ENCODE assay signal across 21 cellular contexts in the genomic region with DNA sequence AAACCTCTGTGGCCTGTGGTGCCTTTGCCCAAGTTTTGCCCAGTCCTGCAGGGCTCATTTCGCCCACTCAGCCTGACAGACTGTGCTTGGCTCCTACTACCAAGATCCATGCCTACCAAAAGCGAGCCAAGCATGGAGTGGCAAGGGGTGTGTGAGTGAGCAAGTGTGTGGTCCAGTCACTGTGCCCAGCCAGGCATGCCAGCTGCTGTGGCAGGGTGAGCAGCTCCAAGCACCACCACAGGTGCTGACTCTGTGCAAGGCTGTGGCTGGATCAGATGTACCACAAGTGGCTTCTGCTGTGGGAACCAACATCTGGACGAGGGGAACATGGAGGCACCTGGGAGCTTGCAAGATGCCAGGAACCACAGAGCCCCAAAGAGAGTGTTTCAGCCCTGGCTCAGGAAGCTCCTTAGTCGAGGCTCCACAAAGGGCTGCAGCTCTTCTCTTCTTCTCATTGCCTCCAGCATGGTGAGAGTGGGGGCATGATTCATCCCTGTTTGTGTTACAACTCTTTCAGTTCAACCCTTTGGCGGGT.
DNase-seq lines count a peak whose midpoint lies in the region; ATAC-seq, FAIRE-seq and TF ChIP-seq lines count a peak whose summit lies in the region.
"Had no signal": no experiment of that assay in that cellular context is flagged by ENCODE, and none has a peak within 500 bp of the region (broad histone marks: within the 10 kb centered on the region; RNA-seq: fewer than 3 reads in every experiment).

No MANE protein-coding gene starts in this region.

- H3K23ac ChIP-seq in trophoblast cell (ENCODE audit: low read length): no peak overlapping the region

- FAIRE-seq in GM12878 (lab: Jason Lieb, UNC): no peak
- FAIRE-seq: GM12892, GM18507 had no signal

- CTCF ChIA-PET in GM12878 (lab: Yijun Ruan, JAX): no interaction called here

- H3K9ac ChIP-seq in GM12878 (ENCODE audit: control insufficient read depth, insufficient read depth, low read length) (no peak overlapping the region), trophoblast cell (ENCODE audit: low read length) (no peak overlapping the region)
- H3K9ac ChIP-seq: BLaER1 treated with 17β-estradiol and CSF1 and Interleukin-3, amounts not matched to agents 10 nM and 100 nM had no signal

- 0% methylated on average over 5 of the region's 5 CpGs for WGBS in GM12878 (ENCODE audit: insufficient coverage, insufficient replicate concordance, low lambda C conversion rate, missing lambda C conversion rate)
- WGBS in spleen, 5 donors: 74 to 84% (median 76%) methylated on average over 4 to 5 of the region's 5 CpGs
- WGBS in trophoblast cell (ENCODE audit: extremely low coverage, insufficient coverage, insufficient read length): no CpG with 5 or more reads among the region's 5 CpGs

- TF ChIP-seq CTCF in GM12878 (IDR thresholded peaks at IDR 0.05 in 2 of 3, conservative IDR thresholded peaks at IDR 0.05 in 1 of 3; ENCODE audit: control insufficient read depth in 2 of 3, extremely low read depth in 1 of 3, insufficient read depth in 1 of 3, low read depth in 3 of 3, low read length in 3 of 3) (no peak), spleen (IDR thresholded peaks at IDR 0.05 in 8 of 11, conservative IDR thresholded peaks at IDR 0.05 in 3 of 11) (no peak)

- DNase-seq in DMS53 (lab: John Stamatoyannopoulos, UW): peak; percentile 0
- DNase-seq in DMS53 treated with DMSO at 0.1 percent for 48 hours (lab: John Stamatoyannopoulos, UW; ENCODE audit: unreplicated experiment): no peak
- no peak for DNase-seq in GM12878 (ENCODE audit: low read depth, low spot score)
- peak; percentile 42 for DNase-seq in kidney tubule cell (ENCODE audit: low spot score)
- DNase-seq in spleen: peak; percentile 44
- no peak for DNase-seq in trophoblast cell
- DNase-seq in GM19238 (ENCODE audit: insufficient read length, low spot score): no peak
- DNase-seq in stimulated activated naive CD8-positive, alpha-beta T cell treated with anti-CD3 and anti-CD28 coated beads, Interleukin-15, Interleukin-2, amounts not matched to agents 100 U/mL and 50 U/mL, for 24 hours: no peak
- DNase-seq: Caco-2, DMS 273 treated with DMSO at 0.1 percent for 48 hours, H7, NCI-H1092, NCI-H1436, NCI-H1930, NCI-H226, PC-3, SHP77 had no signal

- H4K20me1 ChIP-seq in GM12878 (ENCODE audit: control insufficient read depth, insufficient read depth): no peaks in the 10 kb centered on the region
- H4K20me1 ChIP-seq: BLaER1 treated with 17β-estradiol and CSF1 and Interleukin-3, amounts not matched to agents 10 nM and 100 nM had no signal

- H2BK120ac ChIP-seq in trophoblast cell (ENCODE audit: insufficient read depth, low read length, poor library complexity): no peak overlapping the region

- H3K4me3 ChIP-seq in GM12878 (no peak overlapping the region), spleen (no peak overlapping the region), trophoblast cell (ENCODE audit: low read depth, low read length) (no peak overlapping the region)
- H3K4me3 ChIP-seq: BLaER1 treated with 17β-estradiol and CSF1 and Interleukin-3, amounts not matched to agents 10 nM and 100 nM had no signal

- no peak overlapping the region for H4K91ac ChIP-seq in trophoblast cell (ENCODE audit: low read depth, low read length)

- no peaks in the 10 kb centered on the region for H3K4me1 ChIP-seq in GM12878 (ENCODE audit: control insufficient read depth, insufficient read depth, low read length)
- no peaks in the 10 kb centered on the region for H3K4me1 ChIP-seq in spleen
- no peaks in the 10 kb centered on the region for H3K4me1 ChIP-seq in trophoblast cell (ENCODE audit: control insufficient read depth in 1 of 2, insufficient read depth in 2 of 2, low read length in 2 of 2)
- H3K4me1 ChIP-seq: Caco-2 had no signal

- H3K9me3 ChIP-seq in GM12878 (replicated peaks; ENCODE audit: control insufficient read depth, insufficient read depth, low read length): no peaks in the 10 kb centered on the region
- H3K9me3 ChIP-seq in spleen: peaks cover 0 to 32% (median 0%) of the 10 kb centered on the region in 8 donors
- H3K9me3 ChIP-seq in trophoblast cell (ENCODE audit: insufficient read depth, low read depth, low read length): no peaks in the 10 kb centered on the region
- H3K9me3 ChIP-seq: Caco-2 had no signal

- TF ChIP-seq EP300 in GM12878 (IDR thresholded peaks at IDR 0.05; ENCODE audit: borderline replicate concordance in 1 of 2, control insufficient read depth in 1 of 2, low read depth in 2 of 2, low read length in 2 of 2): no peak

- H3K27ac ChIP-seq in GM12878 (ENCODE audit: control insufficient read depth, insufficient read depth) (no peak overlapping the region), spleen (no peak overlapping the region), trophoblast cell (ENCODE audit: low read depth, low read length) (no peak overlapping the region)
- H3K27ac ChIP-seq: 22Rv1; BLaER1 treated with 17β-estradiol and CSF1 and Interleukin-3, amounts not matched to agents 10 nM and 100 nM had no signal

- no peaks in the 10 kb centered on the region for H3K79me1 ChIP-seq in trophoblast cell (ENCODE audit: low read length)

- H3K14ac ChIP-seq in trophoblast cell (ENCODE audit: low read length): no peak overlapping the region

- H2AK5ac ChIP-seq in trophoblast cell (ENCODE audit: low read length): no peak overlapping the region

- no TSS peak for BruUV-seq in GM12878 (replicated peaks; lab: Mats Ljungman, UMichigan)

- RAD21 ChIA-PET in GM12878 (lab: Charles Lee; ENCODE audit: unreplicated experiment): no interaction called here

- in situ Hi-C loops in GM12878 (cut with MboI): no loop called here

- intact Hi-C loops in GM12878 (cut with micrococcal nuclease; ENCODE audit: unreplicated experiment): no loop called here
- intact Hi-C loops in spleen (cut with DNase I; ENCODE audit: low total_unique reads): no loop called here

- TF ChIP-seq RAD21 in GM12878 (IDR thresholded peaks at IDR 0.05; ENCODE audit: insufficient read depth, low read depth, low read length): no peak

- H3K36me3 ChIP-seq in GM12878 (ENCODE audit: control insufficient read depth in 2 of 2, insufficient read depth in 2 of 2, low read length in 1 of 2) (no peaks in the 10 kb centered on the region), spleen (no peaks in the 10 kb centered on the region), trophoblast cell (ENCODE audit: control insufficient read depth in 1 of 2, insufficient read depth in 2 of 2, low read length in 2 of 2) (no peaks in the 10 kb centered on the region)
- H3K36me3 ChIP-seq: BLaER1 treated with 17β-estradiol and CSF1 and Interleukin-3, amounts not matched to agents 10 nM and 100 nM had no signal

- SMC1A ChIA-PET in GM12878 (lab: Charles Lee; ENCODE audit: uncharacterized antibody, unreplicated experiment): no interaction called here

- no peak overlapping the region for H3K4ac ChIP-seq in trophoblast cell (ENCODE audit: low read depth, low read length)

- H2BK12ac ChIP-seq in trophoblast cell (ENCODE audit: low read length): no peak overlapping the region

- no peak for TF ChIP-seq POLR2A in GM12878 (IDR thresholded peaks at IDR 0.05; ENCODE audit: low read depth, low read length)
- TF ChIP-seq POLR2A in spleen (IDR thresholded peaks at IDR 0.05): no peak

- no peak overlapping the region for H3K18ac ChIP-seq in trophoblast cell (ENCODE audit: low read length)

- POLR2A ChIA-PET in GM12878 (lab: Charles Lee): no interaction called here

- H3K27me3 ChIP-seq in GM12878 (replicated peaks in 1 of 2; ENCODE audit: control insufficient read depth in 2 of 2, insufficient read depth in 2 of 2, low read length in 1 of 2) (no peaks in the 10 kb centered on the region), spleen (replicated peaks in 1 of 7) (no peaks in the 10 kb centered on the region), trophoblast cell (ENCODE audit: insufficient read depth, low read length) (no peaks in the 10 kb centered on the region)
- H3K27me3 ChIP-seq: BLaER1 treated with 17β-estradiol and CSF1 and Interleukin-3, amounts not matched to agents 10 nM and 100 nM had no signal

- H4K8ac ChIP-seq in trophoblast cell (ENCODE audit: low read depth, low read length): no peak overlapping the region

- peak; percentile 30 for ATAC-seq in GM12878
- ATAC-seq in stimulated activated naive CD8-positive, alpha-beta T cell treated with anti-CD3 and anti-CD28 coated beads, Interleukin-15, Interleukin-2, amounts not matched to agents 100 U/mL and 50 U/mL, for 24 hours: no peak
- ATAC-seq: PC-3 had no signal

- H2BK5ac ChIP-seq in trophoblast cell (ENCODE audit: low read depth, low read length, poor library complexity): no peak overlapping the region

- no peak overlapping the region for H4K12ac ChIP-seq in trophoblast cell (ENCODE audit: low read depth, low read length)

- H2AFZ ChIP-seq in GM12878 (ENCODE audit: control insufficient read depth, low read depth, low read length) (no peak overlapping the region), trophoblast cell (ENCODE audit: insufficient read depth, low read length, poor library complexity) (no peak overlapping the region)

- H3K4me2 ChIP-seq in GM12878 (ENCODE audit: control insufficient read depth, insufficient read depth): no peak overlapping the region
- H3K4me2 ChIP-seq in trophoblast cell (ENCODE audit: low read length): no peak overlapping the region
- H3K4me2 ChIP-seq: BLaER1 treated with 17β-estradiol and CSF1 and Interleukin-3, amounts not matched to agents 10 nM and 100 nM had no signal

- H3K79me2 ChIP-seq in GM12878 (ENCODE audit: control insufficient read depth, insufficient read depth, low read length) (no peaks in the 10 kb centered on the region), trophoblast cell (ENCODE audit: control insufficient read depth, insufficient read depth, low read length, poor library complexity) (no peaks in the 10 kb centered on the region)

TF ChIP-seq in GM12878, 131 proteins besides CTCF, POLR2A, EP300 and RAD21 (continues in another document):
- TF ChIP-seq RB1 (IDR thresholded peaks at IDR 0.05; ENCODE audit: borderline replicate concordance): no peak
- no peak for TF ChIP-seq TBL1XR1 (IDR thresholded peaks at IDR 0.05; ENCODE audit: low read depth, low read length)
- TF ChIP-seq ZNF217 (IDR thresholded peaks at IDR 0.05): no peak
- TF ChIP-seq, protein P1, sequence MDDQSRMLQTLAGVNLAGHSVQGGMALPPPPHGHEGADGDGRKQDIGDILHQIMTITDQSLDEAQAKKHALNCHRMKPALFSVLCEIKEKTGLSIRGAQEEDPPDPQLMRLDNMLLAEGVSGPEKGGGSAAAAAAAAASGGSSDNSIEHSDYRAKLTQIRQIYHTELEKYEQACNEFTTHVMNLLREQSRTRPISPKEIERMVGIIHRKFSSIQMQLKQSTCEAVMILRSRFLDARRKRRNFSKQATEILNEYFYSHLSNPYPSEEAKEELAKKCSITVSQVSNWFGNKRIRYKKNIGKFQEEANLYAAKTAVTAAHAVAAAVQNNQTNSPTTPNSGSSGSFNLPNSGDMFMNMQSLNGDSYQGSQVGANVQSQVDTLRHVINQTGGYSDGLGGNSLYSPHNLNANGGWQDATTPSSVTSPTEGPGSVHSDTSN (IDR thresholded peaks at IDR 0.05; ENCODE audit: insufficient replicate concordance, low read depth, low read length): no peak
- TF ChIP-seq ATF7 (IDR thresholded peaks at IDR 0.05; ENCODE audit: low read depth): no peak
- no peak for TF ChIP-seq NFYA (IDR thresholded peaks at IDR 0.05; ENCODE audit: borderline replicate concordance, low read depth, low read length)
- TF ChIP-seq SIX5 (IDR thresholded peaks at IDR 0.05; ENCODE audit: low read depth, low read length, severe bottlenecking): no peak

Comparison
In these comparisons a context has a peak if more than half of its experiments do, and no peak if none do; other contexts are left out.
1. DNase-seq: peak in DMS53 (single experiment), kidney tubule cell (single experiment) and spleen (single experiment); none in DMS53 treated with DMSO at 0.1 percent for 48 hours (single experiment), GM12878 (single experiment), trophoblast cell (0 of 2), GM19238 (single experiment) and stimulated activated naive CD8-positive, alpha-beta T cell treated with anti-CD3 and anti-CD28 coated beads, Interleukin-15, Interleukin-2, amounts not matched to agents 100 U/mL and 50 U/mL, for 24 hours (single experiment).